ENCODE assay signal across 1 cellular context in the genomic region with DNA sequence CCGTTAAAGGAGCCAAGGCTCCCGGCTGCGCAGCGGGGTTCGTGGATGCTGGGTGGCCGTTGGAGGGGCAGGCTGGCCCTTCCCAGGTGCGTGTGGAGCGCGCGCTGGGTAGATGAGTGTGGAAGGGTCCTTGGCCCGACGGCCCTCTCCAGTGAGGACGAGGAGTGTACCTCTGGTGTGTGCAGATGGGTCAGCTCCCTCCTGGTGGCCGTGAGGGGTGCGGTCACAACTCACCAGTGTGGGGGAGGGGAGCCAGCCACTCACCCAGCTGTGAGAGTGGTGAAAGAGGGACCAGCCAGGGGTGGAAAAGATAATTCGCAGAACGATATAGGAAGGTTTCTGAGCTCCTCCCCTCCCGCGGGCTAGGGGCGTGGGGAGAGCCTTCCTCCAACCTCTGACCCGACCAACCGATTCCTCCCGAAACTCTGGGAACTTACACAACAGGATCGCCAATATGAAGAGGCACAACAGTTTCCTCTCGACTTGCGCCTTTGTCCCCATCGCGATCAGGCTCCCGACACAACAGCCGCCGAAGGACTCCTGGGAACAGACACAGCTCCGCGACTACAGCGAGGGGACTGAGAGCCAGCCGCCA.
TF ChIP-seq lines count a peak whose summit lies in the region.

A gene (minus strand): TSS at position 580 of the 595 bp plus-strand sequence. CDS start 79 bp downstream, at position 501.

TF ChIP-seq in GM12878, 131 proteins besides CTCF, POLR2A, EP300 and RAD21 (continued from another document and continues in another):
- TF ChIP-seq, protein P1, sequence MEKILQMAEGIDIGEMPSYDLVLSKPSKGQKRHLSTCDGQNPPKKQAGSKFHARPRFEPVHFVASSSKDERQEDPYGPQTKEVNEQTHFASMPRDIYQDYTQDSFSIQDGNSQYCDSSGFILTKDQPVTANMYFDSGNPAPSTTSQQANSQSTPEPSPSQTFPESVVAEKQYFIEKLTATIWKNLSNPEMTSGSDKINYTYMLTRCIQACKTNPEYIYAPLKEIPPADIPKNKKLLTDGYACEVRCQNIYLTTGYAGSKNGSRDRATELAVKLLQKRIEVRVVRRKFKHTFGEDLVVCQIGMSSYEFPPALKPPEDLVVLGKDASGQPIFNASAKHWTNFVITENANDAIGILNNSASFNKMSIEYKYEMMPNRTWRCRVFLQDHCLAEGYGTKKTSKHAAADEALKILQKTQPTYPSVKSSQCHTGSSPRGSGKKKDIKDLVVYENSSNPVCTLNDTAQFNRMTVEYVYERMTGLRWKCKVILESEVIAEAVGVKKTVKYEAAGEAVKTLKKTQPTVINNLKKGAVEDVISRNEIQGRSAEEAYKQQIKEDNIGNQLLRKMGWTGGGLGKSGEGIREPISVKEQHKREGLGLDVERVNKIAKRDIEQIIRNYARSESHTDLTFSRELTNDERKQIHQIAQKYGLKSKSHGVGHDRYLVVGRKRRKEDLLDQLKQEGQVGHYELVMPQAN (conservative IDR thresholded peaks at IDR 0.05): peak; percentile 49; the same call in 1 of the 2 replicates
- TF ChIP-seq SMAD1 (IDR thresholded peaks at IDR 0.05; ENCODE audit: low read depth, partially characterized antibody) (no peak), SMARCA5 (IDR thresholded peaks at IDR 0.05) (peak; percentile 69; the same call in 1 of the 2 replicates), MYB (IDR thresholded peaks at IDR 0.05; ENCODE audit: borderline replicate concordance, low read depth, low read length) (no peak), TCF3 (IDR thresholded peaks at IDR 0.05; ENCODE audit: borderline replicate concordance, insufficient read depth, low read depth, low read length) (0 out of 2 replicates have a peak, but pooled peaks have one; percentile 11), KLF5 (IDR thresholded peaks at IDR 0.05; ENCODE audit: partially characterized antibody) (no peak), SREBF2 (IDR thresholded peaks at IDR 0.05; ENCODE audit: low read length) (no peak), TCF7 (IDR thresholded peaks at IDR 0.05; ENCODE audit: borderline replicate concordance) (no peak), YY1 (IDR thresholded peaks at IDR 0.05; ENCODE audit: low read depth, low read length) (peak; percentile 0; the same call in 1 of the 2 replicates), RAD51 (IDR thresholded peaks at IDR 0.05) (no peak), TAF1 (IDR thresholded peaks at IDR 0.05; ENCODE audit: borderline replicate concordance, low read depth, low read length) (peak; percentile 72), DPF2 (IDR thresholded peaks at IDR 0.05) (peak; percentile 19; the same call in 1 of the 2 replicates), NR2C1 (IDR thresholded peaks at IDR 0.05) (no peak), FOXK2 (IDR thresholded peaks at IDR 0.05) (no peak), SP1 (IDR thresholded peaks at IDR 0.05; ENCODE audit: low read depth, low read length) (no peak), RCOR1 (conservative IDR thresholded peaks at IDR 0.05; ENCODE audit: low read depth, low read length) (no peak), RUNX3 (IDR thresholded peaks at IDR 0.05; ENCODE audit: low read length) (peak; percentile 72), ZBED1 (IDR thresholded peaks at IDR 0.05; ENCODE audit: borderline replicate concordance) (peak; percentile 84), HDAC6 (IDR thresholded peaks at IDR 0.05; ENCODE audit: unreplicated experiment) (no peak), GATAD2B (conservative IDR thresholded peaks at IDR 0.05; ENCODE audit: low read depth) (peak; percentile 26; the same call in 1 of the 2 replicates), ZSCAN29 (IDR thresholded peaks at IDR 0.05) (no peak), MXI1 (IDR thresholded peaks at IDR 0.05; ENCODE audit: low read depth, low read length) (no peak), HCFC1 (IDR thresholded peaks at IDR 0.05; ENCODE audit: low read length) (no peak), ATF7 (IDR thresholded peaks at IDR 0.05; ENCODE audit: low read depth) (no peak), ZNF384 (IDR thresholded peaks at IDR 0.05; ENCODE audit: borderline replicate concordance, low read depth, low read length) (no peak), PAX8 (IDR thresholded peaks at IDR 0.05) (no peak), HDAC2 (IDR thresholded peaks at IDR 0.05) (no peak), FOXM1 (IDR thresholded peaks at IDR 0.05; ENCODE audit: low read depth, low read length) (no peak), NR2C2 (IDR thresholded peaks at IDR 0.05; ENCODE audit: borderline replicate concordance, control insufficient read depth, insufficient read length, low read depth) (no peak), FOS (IDR thresholded peaks at IDR 0.05; ENCODE audit: borderline replicate concordance, extremely low read depth, insufficient read length) (no peak), KDM1A (IDR thresholded peaks at IDR 0.05; ENCODE audit: borderline replicate concordance) (no peak), ZNF207 (IDR thresholded peaks at IDR 0.05; ENCODE audit: borderline replicate concordance) (no peak), ASH2L (IDR thresholded peaks at IDR 0.05; ENCODE audit: borderline replicate concordance, low read depth) (no peak), CBX5 (IDR thresholded peaks at IDR 0.05; ENCODE audit: low read depth) (no peak), BRCA1 (IDR thresholded peaks at IDR 0.05; ENCODE audit: low read depth, low read length) (no peak), CBX3 (IDR thresholded peaks at IDR 0.05; ENCODE audit: borderline replicate concordance, low read depth) (no peak), CEBPB (IDR thresholded peaks at IDR 0.05; ENCODE audit: borderline replicate concordance in 1 of 2, low read depth in 2 of 2, low read length in 2 of 2) (no peak), POU2F2 (IDR thresholded peaks at IDR 0.05; ENCODE audit: borderline replicate concordance, low read depth, low read length) (0 out of 3 replicates have a peak, but pooled peaks have one; percentile 9), SPI1 (IDR thresholded peaks at IDR 0.05; ENCODE audit: borderline replicate concordance, insufficient read depth, low read depth, low read length) (no peak), BHLHE40 (IDR thresholded peaks at IDR 0.05; ENCODE audit: borderline replicate concordance in 1 of 2, low read depth in 2 of 2, low read length in 1 of 2) (peak in 1 of 2 experiments; percentile 34; a peak in 1 of 4 replicates), POLR2AphosphoS5 (IDR thresholded peaks at IDR 0.05; ENCODE audit: low read length) (peak; percentile 65), MEF2A (IDR thresholded peaks at IDR 0.05; ENCODE audit: insufficient read depth, low read depth, low read length) (no peak), ZZZ3 (IDR thresholded peaks at IDR 0.05; ENCODE audit: control insufficient read depth, insufficient read length, low read depth) (no peak), ZNF217 (IDR thresholded peaks at IDR 0.05) (no peak), NR2F1 (conservative IDR thresholded peaks at IDR 0.05) (peak; percentile 61; the same call in 1 of the 2 replicates)
- TF ChIP-seq, protein P2, sequence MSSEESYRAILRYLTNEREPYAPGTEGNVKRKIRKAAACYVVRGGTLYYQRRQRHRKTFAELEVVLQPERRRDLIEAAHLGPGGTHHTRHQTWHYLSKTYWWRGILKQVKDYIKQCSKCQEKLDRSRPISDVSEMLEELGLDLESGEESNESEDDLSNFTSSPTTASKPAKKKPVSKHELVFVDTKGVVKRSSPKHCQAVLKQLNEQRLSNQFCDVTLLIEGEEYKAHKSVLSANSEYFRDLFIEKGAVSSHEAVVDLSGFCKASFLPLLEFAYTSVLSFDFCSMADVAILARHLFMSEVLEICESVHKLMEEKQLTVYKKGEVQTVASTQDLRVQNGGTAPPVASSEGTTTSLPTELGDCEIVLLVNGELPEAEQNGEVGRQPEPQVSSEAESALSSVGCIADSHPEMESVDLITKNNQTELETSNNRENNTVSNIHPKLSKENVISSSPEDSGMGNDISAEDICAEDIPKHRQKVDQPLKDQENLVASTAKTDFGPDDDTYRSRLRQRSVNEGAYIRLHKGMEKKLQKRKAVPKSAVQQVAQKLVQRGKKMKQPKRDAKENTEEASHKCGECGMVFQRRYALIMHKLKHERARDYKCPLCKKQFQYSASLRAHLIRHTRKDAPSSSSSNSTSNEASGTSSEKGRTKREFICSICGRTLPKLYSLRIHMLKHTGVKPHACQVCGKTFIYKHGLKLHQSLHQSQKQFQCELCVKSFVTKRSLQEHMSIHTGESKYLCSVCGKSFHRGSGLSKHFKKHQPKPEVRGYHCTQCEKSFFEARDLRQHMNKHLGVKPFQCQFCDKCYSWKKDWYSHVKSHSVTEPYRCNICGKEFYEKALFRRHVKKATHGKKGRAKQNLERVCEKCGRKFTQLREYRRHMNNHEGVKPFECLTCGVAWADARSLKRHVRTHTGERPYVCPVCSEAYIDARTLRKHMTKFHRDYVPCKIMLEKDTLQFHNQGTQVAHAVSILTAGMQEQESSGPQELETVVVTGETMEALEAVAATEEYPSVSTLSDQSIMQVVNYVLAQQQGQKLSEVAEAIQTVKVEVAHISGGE (CRISPR knock-in tag; IDR thresholded peaks at IDR 0.05): no peak
- TF ChIP-seq, protein P3, sequence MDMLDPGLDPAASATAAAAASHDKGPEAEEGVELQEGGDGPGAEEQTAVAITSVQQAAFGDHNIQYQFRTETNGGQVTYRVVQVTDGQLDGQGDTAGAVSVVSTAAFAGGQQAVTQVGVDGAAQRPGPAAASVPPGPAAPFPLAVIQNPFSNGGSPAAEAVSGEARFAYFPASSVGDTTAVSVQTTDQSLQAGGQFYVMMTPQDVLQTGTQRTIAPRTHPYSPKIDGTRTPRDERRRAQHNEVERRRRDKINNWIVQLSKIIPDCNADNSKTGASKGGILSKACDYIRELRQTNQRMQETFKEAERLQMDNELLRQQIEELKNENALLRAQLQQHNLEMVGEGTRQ (IDR thresholded peaks at IDR 0.05; ENCODE audit: borderline replicate concordance, low read depth, low read length): no peak
- TF ChIP-seq, protein P4, sequence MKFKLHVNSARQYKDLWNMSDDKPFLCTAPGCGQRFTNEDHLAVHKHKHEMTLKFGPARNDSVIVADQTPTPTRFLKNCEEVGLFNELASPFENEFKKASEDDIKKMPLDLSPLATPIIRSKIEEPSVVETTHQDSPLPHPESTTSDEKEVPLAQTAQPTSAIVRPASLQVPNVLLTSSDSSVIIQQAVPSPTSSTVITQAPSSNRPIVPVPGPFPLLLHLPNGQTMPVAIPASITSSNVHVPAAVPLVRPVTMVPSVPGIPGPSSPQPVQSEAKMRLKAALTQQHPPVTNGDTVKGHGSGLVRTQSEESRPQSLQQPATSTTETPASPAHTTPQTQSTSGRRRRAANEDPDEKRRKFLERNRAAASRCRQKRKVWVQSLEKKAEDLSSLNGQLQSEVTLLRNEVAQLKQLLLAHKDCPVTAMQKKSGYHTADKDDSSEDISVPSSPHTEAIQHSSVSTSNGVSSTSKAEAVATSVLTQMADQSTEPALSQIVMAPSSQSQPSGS (IDR thresholded peaks at IDR 0.05; ENCODE audit: low read length): no peak
- TF ChIP-seq, protein P5, sequence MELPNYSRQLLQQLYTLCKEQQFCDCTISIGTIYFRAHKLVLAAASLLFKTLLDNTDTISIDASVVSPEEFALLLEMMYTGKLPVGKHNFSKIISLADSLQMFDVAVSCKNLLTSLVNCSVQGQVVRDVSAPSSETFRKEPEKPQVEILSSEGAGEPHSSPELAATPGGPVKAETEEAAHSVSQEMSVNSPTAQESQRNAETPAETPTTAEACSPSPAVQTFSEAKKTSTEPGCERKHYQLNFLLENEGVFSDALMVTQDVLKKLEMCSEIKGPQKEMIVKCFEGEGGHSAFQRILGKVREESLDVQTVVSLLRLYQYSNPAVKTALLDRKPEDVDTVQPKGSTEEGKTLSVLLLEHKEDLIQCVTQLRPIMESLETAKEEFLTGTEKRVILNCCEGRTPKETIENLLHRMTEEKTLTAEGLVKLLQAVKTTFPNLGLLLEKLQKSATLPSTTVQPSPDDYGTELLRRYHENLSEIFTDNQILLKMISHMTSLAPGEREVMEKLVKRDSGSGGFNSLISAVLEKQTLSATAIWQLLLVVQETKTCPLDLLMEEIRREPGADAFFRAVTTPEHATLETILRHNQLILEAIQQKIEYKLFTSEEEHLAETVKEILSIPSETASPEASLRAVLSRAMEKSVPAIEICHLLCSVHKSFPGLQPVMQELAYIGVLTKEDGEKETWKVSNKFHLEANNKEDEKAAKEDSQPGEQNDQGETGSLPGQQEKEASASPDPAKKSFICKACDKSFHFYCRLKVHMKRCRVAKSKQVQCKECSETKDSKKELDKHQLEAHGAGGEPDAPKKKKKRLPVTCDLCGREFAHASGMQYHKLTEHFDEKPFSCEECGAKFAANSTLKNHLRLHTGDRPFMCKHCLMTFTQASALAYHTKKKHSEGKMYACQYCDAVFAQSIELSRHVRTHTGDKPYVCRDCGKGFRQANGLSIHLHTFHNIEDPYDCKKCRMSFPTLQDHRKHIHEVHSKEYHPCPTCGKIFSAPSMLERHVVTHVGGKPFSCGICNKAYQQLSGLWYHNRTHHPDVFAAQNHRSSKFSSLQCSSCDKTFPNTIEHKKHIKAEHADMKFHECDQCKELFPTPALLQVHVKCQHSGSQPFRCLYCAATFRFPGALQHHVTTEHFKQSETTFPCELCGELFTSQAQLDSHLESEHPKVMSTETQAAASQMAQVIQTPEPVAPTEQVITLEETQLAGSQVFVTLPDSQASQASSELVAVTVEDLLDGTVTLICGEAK (IDR thresholded peaks at IDR 0.05; ENCODE audit: borderline replicate concordance): no peak
- TF ChIP-seq, protein P6, sequence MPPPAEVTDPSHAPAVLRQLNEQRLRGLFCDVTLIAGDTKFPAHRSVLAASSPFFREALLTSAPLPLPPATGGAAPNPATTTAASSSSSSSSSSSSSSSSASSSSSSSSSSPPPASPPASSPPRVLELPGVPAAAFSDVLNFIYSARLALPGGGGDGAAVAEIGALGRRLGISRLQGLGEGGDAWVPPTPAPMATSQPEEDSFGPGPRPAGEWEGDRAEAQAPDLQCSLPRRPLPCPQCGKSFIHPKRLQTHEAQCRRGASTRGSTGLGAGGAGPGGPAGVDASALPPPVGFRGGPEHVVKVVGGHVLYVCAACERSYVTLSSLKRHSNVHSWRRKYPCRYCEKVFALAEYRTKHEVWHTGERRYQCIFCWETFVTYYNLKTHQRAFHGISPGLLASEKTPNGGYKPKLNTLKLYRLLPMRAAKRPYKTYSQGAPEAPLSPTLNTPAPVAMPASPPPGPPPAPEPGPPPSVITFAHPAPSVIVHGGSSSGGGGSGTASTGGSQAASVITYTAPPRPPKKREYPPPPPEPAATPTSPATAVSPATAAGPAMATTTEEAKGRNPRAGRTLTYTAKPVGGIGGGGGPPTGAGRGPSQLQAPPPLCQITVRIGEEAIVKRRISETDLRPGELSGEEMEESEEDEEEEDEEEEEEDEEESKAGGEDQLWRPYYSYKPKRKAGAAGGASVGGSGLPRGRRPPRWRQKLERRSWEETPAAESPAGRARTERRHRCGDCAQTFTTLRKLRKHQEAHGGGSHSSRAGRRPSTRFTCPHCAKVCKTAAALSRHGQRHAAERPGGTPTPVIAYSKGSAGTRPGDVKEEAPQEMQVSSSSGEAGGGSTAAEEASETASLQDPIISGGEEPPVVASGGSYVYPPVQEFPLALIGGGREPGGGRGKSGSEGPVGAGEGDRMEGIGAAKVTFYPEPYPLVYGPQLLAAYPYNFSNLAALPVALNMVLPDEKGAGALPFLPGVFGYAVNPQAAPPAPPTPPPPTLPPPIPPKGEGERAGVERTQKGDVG (CRISPR knock-in tag; IDR thresholded peaks at IDR 0.05): no peak
